In the genomic region with DNA sequence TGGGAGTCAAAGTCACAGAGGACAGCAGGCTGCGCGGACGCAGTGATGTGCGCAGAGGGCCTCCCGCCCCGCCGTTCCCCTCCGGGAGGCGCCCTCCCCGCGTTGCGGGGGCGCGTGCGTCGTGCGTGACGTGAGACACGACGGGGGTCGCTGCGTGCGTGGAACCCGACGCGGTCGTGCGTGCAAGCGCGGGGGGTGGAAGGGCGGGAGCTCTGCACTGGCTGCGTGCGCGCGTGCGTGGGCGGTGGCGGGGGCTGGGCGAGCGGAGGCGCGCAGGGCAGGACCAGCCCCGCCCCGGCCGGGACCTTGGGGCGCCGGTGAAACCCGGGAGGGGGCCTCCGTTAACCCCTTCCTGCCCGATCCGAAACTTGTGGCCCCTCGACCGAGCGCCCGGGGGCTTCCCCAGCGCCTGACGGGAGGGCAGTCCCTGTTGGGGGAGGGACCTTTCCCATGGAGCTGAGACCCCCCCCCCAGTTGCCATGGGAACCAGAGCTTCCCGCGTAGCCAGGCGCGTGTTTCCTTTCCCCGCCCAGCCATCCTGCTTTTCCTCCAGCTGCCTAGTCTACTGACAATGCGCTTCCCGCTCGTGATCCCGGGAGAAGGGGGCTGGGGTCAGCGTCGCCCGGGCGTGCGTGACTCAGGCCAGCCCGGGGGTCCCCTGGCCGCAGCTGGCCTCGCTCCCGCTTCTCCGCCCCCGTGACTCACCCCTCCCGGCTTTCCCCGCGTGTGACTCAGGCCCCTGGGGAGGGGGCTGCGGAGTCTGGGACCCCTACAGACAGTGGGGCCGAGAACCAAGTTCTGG, we compare ENCODE assay signal across 8 cellular contexts. TPM values are rescaled to one million over a fixed set of nuclear protein-coding genes. Genes with fewer than 3 reads are reported as not detected.
DNase-seq lines count a peak whose midpoint lies in the region; ATAC-seq, FAIRE-seq and TF ChIP-seq lines count a peak whose summit lies in the region.

No MANE protein-coding gene starts in this region.

- peaks cover 32% of the 10 kb centered on the region for H3K4me1 ChIP-seq in colonic mucosa
- peaks cover 79% of the 10 kb centered on the region for H3K4me1 ChIP-seq in HepG2 (ENCODE audit: insufficient read depth, low read length)

- H3K9me3 ChIP-seq in colonic mucosa (no peaks in the 10 kb centered on the region), HepG2 (ENCODE audit: low read length) (no peaks in the 10 kb centered on the region)

- FAIRE-seq in HepG2 (lab: Jason Lieb, UNC), result no peak

- peak overlapping the region; percentile 100 for H3K27ac ChIP-seq in colonic mucosa
- no peak overlapping the region for H3K27ac ChIP-seq in HepG2 (ENCODE audit: extremely low read length, insufficient read depth, low read length)

- DNase-seq in DMS79 treated with DMSO at 0.1 percent for 48 hours (lab: John Stamatoyannopoulos, UW) (peak; percentile 66), NCI-H2171 treated with DMSO at 0.1 percent for 48 hours (lab: John Stamatoyannopoulos, UW) (peak; percentile 79), colonic mucosa (peak; percentile 84), HepG2 (ENCODE audit: low spot score) (no peak), HPDE6-E6E7 (ENCODE audit: extremely low spot score) (no peak)
- peak; percentile 89 for DNase-seq in activated CD4-positive, alpha-beta T cell treated with anti-CD3 and anti-CD28 coated beads for 48 hours
- DNase-seq in stimulated activated CD4-positive, alpha-beta T cell treated with anti-CD3 and anti-CD28 coated beads, Interleukin-2, amount 100 ng/mL, for 4 hours (ENCODE audit: low read depth), result peak; percentile 92

- 2% methylated on average over 17 of the region's 82 CpGs for WGBS in HepG2 (ENCODE audit: low lambda C conversion rate)

- no peak for TF ChIP-seq POLR2A in HepG2 (IDR thresholded peaks at IDR 0.05; ENCODE audit: insufficient read depth in 1 of 2, low read depth in 2 of 2, low read length in 2 of 2)

- no peaks in the 10 kb centered on the region for H3K79me2 ChIP-seq in HepG2 (ENCODE audit: insufficient read depth, low read length)

- H3K9ac ChIP-seq in colonic mucosa (ENCODE audit: low read depth in 2 of 2, low read length in 2 of 2) (peak overlapping the region; percentile 41 to 65), HepG2 (ENCODE audit: insufficient read depth, low read depth, low read length) (peak overlapping the region; percentile 14; the same call in 1 of the 2 replicates)

- no peaks in the 10 kb centered on the region for H4K20me1 ChIP-seq in HepG2 (ENCODE audit: insufficient read depth, low read length)

- no peak for TF ChIP-seq EP300 in HepG2 (IDR thresholded peaks at IDR 0.05; ENCODE audit: low read depth in 2 of 2, low read length in 2 of 2)
- TF ChIP-seq EP300 in HepG2 (CRISPR knock-in tag; IDR thresholded peaks at IDR 0.05; ENCODE audit: borderline replicate concordance), result no peak

- no peak for TF ChIP-seq RAD21 in HepG2 (CRISPR knock-in tag; IDR thresholded peaks at IDR 0.05)

- TF ChIP-seq CTCF in colonic mucosa (IDR thresholded peaks at IDR 0.05) (no peak), HepG2 (CRISPR knock-in tag; IDR thresholded peaks at IDR 0.05) (peak; percentile 40; the same call in 1 of the 2 replicates)

- intact Hi-C loops in colonic mucosa (cut with DNase I), result no loop called here
- intact Hi-C loops in HepG2 (cut with micrococcal nuclease; ENCODE audit: unreplicated experiment), result no loop called here

- POLR2A ChIA-PET in HepG2 (lab: Yijun Ruan, JAX), result interaction anchor here (0.9 to 3.9 kb wide), 4 partner anchors 10 to 49 kb away, joined by 3 to 38 read pairs (median 3); partner anchors contain the start of gene JUNB

- peak overlapping the region; percentile 42 for H3K4me3 ChIP-seq in colonic mucosa
- H3K4me3 ChIP-seq in HepG2 (replicated peaks in 1 of 3; ENCODE audit: insufficient read depth in 1 of 3, low read depth in 2 of 3, low read length in 3 of 3), result peak overlapping the region; percentile 25 to 73 (median 65)

- BruUV-seq in HepG2 (replicated peaks; lab: Mats Ljungman, UMichigan), result no TSS peak

- no peaks in the 10 kb centered on the region for H3K27me3 ChIP-seq in colonic mucosa
- no peaks in the 10 kb centered on the region; a peak in 3 of 5 replicates for H3K27me3 ChIP-seq in HepG2 (ENCODE audit: control insufficient read depth in 1 of 2, insufficient read depth in 2 of 2, low read length in 2 of 2)

- CTCF ChIA-PET in HepG2 (lab: Yijun Ruan, JAX; ENCODE audit: low intra/inter-chr PET ratio, low total read pairs), result no interaction called here

- no peak overlapping the region for H2AFZ ChIP-seq in HepG2 (ENCODE audit: low read length)

- peak overlapping the region; percentile 92 for H3K4me2 ChIP-seq in HepG2 (ENCODE audit: low read depth, low read length)

- no peaks in the 10 kb centered on the region for H3K36me3 ChIP-seq in colonic mucosa
- no peaks in the 10 kb centered on the region for H3K36me3 ChIP-seq in HepG2 (replicated peaks in 1 of 2; ENCODE audit: control insufficient read depth in 1 of 2, insufficient read depth in 2 of 2, low read length in 2 of 2)

- in situ Hi-C loops in HepG2 (cut with HindIII; ENCODE audit: extremely low pct_ligation_motif_present, low pct_unique_long_range_greater_than_20kb), result no loop called here

- ATAC-seq in HG02623 (IDR thresholded peaks at IDR 0.05; ENCODE audit: unreplicated experiment), result peak; percentile 38
- no peak for ATAC-seq in HepG2

RNA-seq across cellular contexts. Expression of gene HOOK2, which starts 7.3 kb away (rescaled TPM):
- total RNA-seq in colonic mucosa, result 10 to 100 TPM; 54.8 to 72.0 TPM
- 7.3 and 12.9 TPM in 2 replicates for total RNA-seq in HepG2 (2016; rRNA removed; fragmentation: Illumina TruSeq; extraction: Trizol)
- 3.3 and 3.6 TPM in 2 replicates for total RNA-seq in HepG2 (2016; cell fraction: cytosol; rRNA removed; fragmentation: Illumina TruSeq; extraction: Trizol; ENCODE audit: low read depth)
- total RNA-seq in HepG2 (2016; cell fraction: insoluble cytoplasmic fraction; rRNA removed; fragmentation: Illumina TruSeq; extraction: Trizol), result 6.4 and 13.9 TPM in 2 replicates
- 2.8 and 3.5 TPM in 2 replicates for total RNA-seq in HepG2 (2016; cell fraction: membrane; rRNA removed; fragmentation: Illumina TruSeq; extraction: Trizol)
- total RNA-seq in HepG2 (2016; cell fraction: nucleus; rRNA removed; fragmentation: Illumina TruSeq; extraction: Trizol), result 11.6 and 14.2 TPM in 2 replicates
- polyA plus RNA-seq in HepG2 (2011; rRNA removed), result 9.2 and 11.1 TPM in 2 replicates
- polyA plus RNA-seq in HepG2 (2011; cell fraction: cytosol; rRNA removed), result 4.3 and 4.7 TPM in 2 replicates
- polyA plus RNA-seq in HepG2 (2011; cell fraction: nucleus; rRNA removed), result 77.7 and 77.9 TPM in 2 replicates
- polyA plus RNA-seq in HepG2 (2012), result 15.8 and 16.0 TPM in 2 replicates
- polyA plus RNA-seq in HepG2 (2016; cell fraction: cytosol; fragmentation: Illumina TruSeq; extraction: Trizol; ENCODE audit: low read depth), result 0.83 and 0.93 TPM in 2 replicates
- polyA plus RNA-seq in HepG2 (2016; cell fraction: insoluble cytoplasmic fraction; fragmentation: Illumina TruSeq; extraction: Trizol; ENCODE audit: low read depth), result 5.4 and 6.8 TPM in 2 replicates
- polyA plus RNA-seq in HepG2 (2016; cell fraction: membrane; fragmentation: Illumina TruSeq; extraction: Trizol; ENCODE audit: low read depth), result 1.6 and 1.7 TPM in 2 replicates
- polyA plus RNA-seq in HepG2 (2016; cell fraction: nucleus; fragmentation: Illumina TruSeq; extraction: Trizol; ENCODE audit: insufficient read depth, low read depth), result 55.0 and 69.3 TPM in 2 replicates
- polyA minus RNA-seq in HepG2 (2011; rRNA and poly(A)+ RNA removed; ENCODE audit: low replicate concordance), result 6.5 and 15.0 TPM in 2 replicates
- 3.4 and 5.3 TPM in 2 replicates for polyA minus RNA-seq in HepG2 (2011; cell fraction: cytosol; rRNA and poly(A)+ RNA removed)
- polyA minus RNA-seq in HepG2 (2011; cell fraction: nucleus; rRNA and poly(A)+ RNA removed), result 13.1 and 15.0 TPM in 2 replicates

RNA-seq across cellular contexts. Expression of gene JUNB, which starts 8.7 kb away (rescaled TPM):
- 100 to 1,000 TPM; 113 to 173 TPM for total RNA-seq in colonic mucosa
- total RNA-seq in HepG2 (2016; rRNA removed; fragmentation: Illumina TruSeq; extraction: Trizol), result 4.9 and 7.7 TPM in 2 replicates
- total RNA-seq in HepG2 (2016; cell fraction: cytosol; rRNA removed; fragmentation: Illumina TruSeq; extraction: Trizol; ENCODE audit: low read depth), result 3.3 and 3.8 TPM in 2 replicates
- 3.8 and 7.5 TPM in 2 replicates for total RNA-seq in HepG2 (2016; cell fraction: insoluble cytoplasmic fraction; rRNA removed; fragmentation: Illumina TruSeq; extraction: Trizol)
- total RNA-seq in HepG2 (2016; cell fraction: membrane; rRNA removed; fragmentation: Illumina TruSeq; extraction: Trizol), result 6.6 TPM in 2 replicates
- 7.2 and 8.6 TPM in 2 replicates for total RNA-seq in HepG2 (2016; cell fraction: nucleus; rRNA removed; fragmentation: Illumina TruSeq; extraction: Trizol)
- polyA plus RNA-seq in HepG2 (2011; rRNA removed), result 8.2 and 15.9 TPM in 2 replicates
- polyA plus RNA-seq in HepG2 (2011; cell fraction: cytosol; rRNA removed), result 10.9 and 15.9 TPM in 2 replicates
- polyA plus RNA-seq in HepG2 (2011; cell fraction: nucleus; rRNA removed), result 19.5 and 30.3 TPM in 2 replicates
- 2.5 and 5.8 TPM in 2 replicates for polyA plus RNA-seq in HepG2 (2012)
- 2.6 and 2.8 TPM in 2 replicates for polyA plus RNA-seq in HepG2 (2016; cell fraction: cytosol; fragmentation: Illumina TruSeq; extraction: Trizol; ENCODE audit: low read depth)
- polyA plus RNA-seq in HepG2 (2016; cell fraction: insoluble cytoplasmic fraction; fragmentation: Illumina TruSeq; extraction: Trizol; ENCODE audit: low read depth), result 5.6 and 7.1 TPM in 2 replicates
- 3.6 and 3.7 TPM in 2 replicates for polyA plus RNA-seq in HepG2 (2016; cell fraction: membrane; fragmentation: Illumina TruSeq; extraction: Trizol; ENCODE audit: low read depth)
- 15.5 and 16.4 TPM in 2 replicates for polyA plus RNA-seq in HepG2 (2016; cell fraction: nucleus; fragmentation: Illumina TruSeq; extraction: Trizol; ENCODE audit: insufficient read depth, low read depth)
- 17.5 and 34.8 TPM in 2 replicates for polyA minus RNA-seq in HepG2 (2011; rRNA and poly(A)+ RNA removed; ENCODE audit: low replicate concordance)
- polyA minus RNA-seq in HepG2 (2011; cell fraction: cytosol; rRNA and poly(A)+ RNA removed), result 14.3 and 14.8 TPM in 2 replicates
- polyA minus RNA-seq in HepG2 (2011; cell fraction: nucleus; rRNA and poly(A)+ RNA removed), result 7.0 and 8.7 TPM in 2 replicates

RNA-seq across cellular contexts. Expression of gene PRDX2, which starts 19.0 kb away (rescaled TPM):
- 100 to 1,000 TPM; 347 to 417 TPM for total RNA-seq in colonic mucosa
- 381 and 425 TPM in 2 replicates for total RNA-seq in HepG2 (2016; rRNA removed; fragmentation: Illumina TruSeq; extraction: Trizol)
- 76.3 and 78.7 TPM in 2 replicates for total RNA-seq in HepG2 (2016; cell fraction: cytosol; rRNA removed; fragmentation: Illumina TruSeq; extraction: Trizol; ENCODE audit: low read depth)
- total RNA-seq in HepG2 (2016; cell fraction: insoluble cytoplasmic fraction; rRNA removed; fragmentation: Illumina TruSeq; extraction: Trizol), result 372 and 392 TPM in 2 replicates
- total RNA-seq in HepG2 (2016; cell fraction: membrane; rRNA removed; fragmentation: Illumina TruSeq; extraction: Trizol), result 80.0 and 92.1 TPM in 2 replicates
- total RNA-seq in HepG2 (2016; cell fraction: nucleus; rRNA removed; fragmentation: Illumina TruSeq; extraction: Trizol), result 155 and 156 TPM in 2 replicates
- polyA plus RNA-seq in HepG2 (2011; rRNA removed), result 218 and 238 TPM in 2 replicates
- polyA plus RNA-seq in HepG2 (2011; cell fraction: cytosol; rRNA removed), result 353 and 456 TPM in 2 replicates
- polyA plus RNA-seq in HepG2 (2011; cell fraction: nucleus; rRNA removed), result 218 and 223 TPM in 2 replicates
- polyA plus RNA-seq in HepG2 (2012), result 295 and 301 TPM in 2 replicates
- polyA plus RNA-seq in HepG2 (2016; cell fraction: cytosol; fragmentation: Illumina TruSeq; extraction: Trizol; ENCODE audit: low read depth), result 101 and 108 TPM in 2 replicates
- polyA plus RNA-seq in HepG2 (2016; cell fraction: insoluble cytoplasmic fraction; fragmentation: Illumina TruSeq; extraction: Trizol; ENCODE audit: low read depth), result 447 and 526 TPM in 2 replicates
- polyA plus RNA-seq in HepG2 (2016; cell fraction: membrane; fragmentation: Illumina TruSeq; extraction: Trizol; ENCODE audit: low read depth), result 92.7 and 94.2 TPM in 2 replicates
- polyA plus RNA-seq in HepG2 (2016; cell fraction: nucleus; fragmentation: Illumina TruSeq; extraction: Trizol; ENCODE audit: insufficient read depth, low read depth), result 277 and 282 TPM in 2 replicates
- 319 and 512 TPM in 2 replicates for polyA minus RNA-seq in HepG2 (2011; rRNA and poly(A)+ RNA removed; ENCODE audit: low replicate concordance)
- 147 and 189 TPM in 2 replicates for polyA minus RNA-seq in HepG2 (2011; cell fraction: cytosol; rRNA and poly(A)+ RNA removed)
- 44.4 and 48.2 TPM in 2 replicates for polyA minus RNA-seq in HepG2 (2011; cell fraction: nucleus; rRNA and poly(A)+ RNA removed)

RNA-seq across cellular contexts. Expression of gene THSD8, which starts 19.2 kb away (rescaled TPM):
- total RNA-seq in colonic mucosa (10 to 100 TPM in 1 of 2 donors, 1 to 10 TPM in 1; 6.5 to 18.5 TPM), HepG2 (2016; rRNA removed; fragmentation: Illumina TruSeq; extraction: Trizol) (14.9 and 23.5 TPM in 2 replicates)
- total RNA-seq in HepG2 (2016; cell fraction: cytosol; rRNA removed; fragmentation: Illumina TruSeq; extraction: Trizol; ENCODE audit: low read depth), result not detected in 2 replicates
- total RNA-seq in HepG2 (2016; cell fraction: insoluble cytoplasmic fraction; rRNA removed; fragmentation: Illumina TruSeq; extraction: Trizol), result 11.9 and 20.6 TPM in 2 replicates
- 2.6 and 4.1 TPM in 2 replicates for total RNA-seq in HepG2 (2016; cell fraction: membrane; rRNA removed; fragmentation: Illumina TruSeq; extraction: Trizol)
- 1.9 and 3.1 TPM in 2 replicates for total RNA-seq in HepG2 (2016; cell fraction: nucleus; rRNA removed; fragmentation: Illumina TruSeq; extraction: Trizol)
- polyA plus RNA-seq in HepG2 (2011; rRNA removed), result 4.8 and 5.2 TPM in 2 replicates
- polyA plus RNA-seq in HepG2 (2011; cell fraction: cytosol; rRNA removed), result 1.3 TPM in 1 of 2 replicates, not detected in the other
- polyA plus RNA-seq in HepG2 (2011; cell fraction: nucleus; rRNA removed), result not detected in 2 replicates
- 2.7 and 6.2 TPM in 2 replicates for polyA plus RNA-seq in HepG2 (2012)
- polyA plus RNA-seq in HepG2 (2016; cell fraction: cytosol; fragmentation: Illumina TruSeq; extraction: Trizol; ENCODE audit: low read depth), result 2.4 and 2.9 TPM in 2 replicates
- polyA plus RNA-seq in HepG2 (2016; cell fraction: insoluble cytoplasmic fraction; fragmentation: Illumina TruSeq; extraction: Trizol; ENCODE audit: low read depth), result 29.9 and 31.8 TPM in 2 replicates
- polyA plus RNA-seq in HepG2 (2016; cell fraction: membrane; fragmentation: Illumina TruSeq; extraction: Trizol; ENCODE audit: low read depth), result 4.8 and 5.8 TPM in 2 replicates
- polyA plus RNA-seq in HepG2 (2016; cell fraction: nucleus; fragmentation: Illumina TruSeq; extraction: Trizol; ENCODE audit: insufficient read depth, low read depth), result 4.4 and 8.0 TPM in 2 replicates
- 1.1 and 55.0 TPM in 2 replicates for polyA minus RNA-seq in HepG2 (2011; rRNA and poly(A)+ RNA removed; ENCODE audit: low replicate concordance)
- not detected in 2 replicates for polyA minus RNA-seq in HepG2 (2011; cell fraction: cytosol; rRNA and poly(A)+ RNA removed)
- not detected in 2 replicates for polyA minus RNA-seq in HepG2 (2011; cell fraction: nucleus; rRNA and poly(A)+ RNA removed)

RNA-seq across cellular contexts. Expression of gene RNASEH2A, which starts 23.8 kb away (rescaled TPM):
- total RNA-seq in colonic mucosa (10 to 100 TPM in 1 of 2 donors, 1 to 10 TPM in 1; 8.8 to 44.8 TPM), HepG2 (2016; rRNA removed; fragmentation: Illumina TruSeq; extraction: Trizol) (35.8 and 44.0 TPM in 2 replicates)
- total RNA-seq in HepG2 (2016; cell fraction: cytosol; rRNA removed; fragmentation: Illumina TruSeq; extraction: Trizol; ENCODE audit: low read depth), result 9.6 and 10.1 TPM in 2 replicates
- 42.1 and 45.3 TPM in 2 replicates for total RNA-seq in HepG2 (2016; cell fraction: insoluble cytoplasmic fraction; rRNA removed; fragmentation: Illumina TruSeq; extraction: Trizol)
- 6.9 and 12.1 TPM in 2 replicates for total RNA-seq in HepG2 (2016; cell fraction: membrane; rRNA removed; fragmentation: Illumina TruSeq; extraction: Trizol)
- total RNA-seq in HepG2 (2016; cell fraction: nucleus; rRNA removed; fragmentation: Illumina TruSeq; extraction: Trizol), result 16.9 and 20.6 TPM in 2 replicates
- polyA plus RNA-seq in HepG2 (2011; rRNA removed), result 18.4 and 25.1 TPM in 2 replicates
- polyA plus RNA-seq in HepG2 (2011; cell fraction: cytosol; rRNA removed), result 29.0 and 49.3 TPM in 2 replicates
- 16.5 and 17.7 TPM in 2 replicates for polyA plus RNA-seq in HepG2 (2011; cell fraction: nucleus; rRNA removed)
- 14.7 and 18.3 TPM in 2 replicates for polyA plus RNA-seq in HepG2 (2012)
- polyA plus RNA-seq in HepG2 (2016; cell fraction: cytosol; fragmentation: Illumina TruSeq; extraction: Trizol; ENCODE audit: low read depth), result 11.8 and 12.6 TPM in 2 replicates
- polyA plus RNA-seq in HepG2 (2016; cell fraction: insoluble cytoplasmic fraction; fragmentation: Illumina TruSeq; extraction: Trizol; ENCODE audit: low read depth), result 51.0 and 52.7 TPM in 2 replicates
- polyA plus RNA-seq in HepG2 (2016; cell fraction: membrane; fragmentation: Illumina TruSeq; extraction: Trizol; ENCODE audit: low read depth), result 9.0 and 9.3 TPM in 2 replicates
- polyA plus RNA-seq in HepG2 (2016; cell fraction: nucleus; fragmentation: Illumina TruSeq; extraction: Trizol; ENCODE audit: insufficient read depth, low read depth), result 31.7 and 33.2 TPM in 2 replicates
- 44.4 and 185 TPM in 2 replicates for polyA minus RNA-seq in HepG2 (2011; rRNA and poly(A)+ RNA removed; ENCODE audit: low replicate concordance)
- 18.6 and 30.1 TPM in 2 replicates for polyA minus RNA-seq in HepG2 (2011; cell fraction: cytosol; rRNA and poly(A)+ RNA removed)
- polyA minus RNA-seq in HepG2 (2011; cell fraction: nucleus; rRNA and poly(A)+ RNA removed), result 8.7 and 11.3 TPM in 2 replicates

Comparison
In these comparisons a context has a peak if more than half of its experiments do, and no peak if none do; other contexts are left out.
1. DNase-seq: peak in DMS79 treated with DMSO at 0.1 percent for 48 hours (single experiment), NCI-H2171 treated with DMSO at 0.1 percent for 48 hours (single experiment), activated CD4-positive, alpha-beta T cell treated with anti-CD3 and anti-CD28 coated beads for 48 hours (single experiment), colonic mucosa (single experiment) and stimulated activated CD4-positive, alpha-beta T cell treated with anti-CD3 and anti-CD28 coated beads, Interleukin-2, amount 100 ng/mL, for 4 hours (single experiment); none in HepG2 (single experiment) and HPDE6-E6E7 (single experiment).
2. RNA of gene JUNB, which starts 8.7 kb away (total RNA-seq): 113 to 173 TPM in colonic mucosa; 3.3 to 8.6 TPM in HepG2; every median in the first group is over 10 times any median in the second.